Comparison of ENCODE assay signal across 11 cellular contexts in the genomic region with DNA sequence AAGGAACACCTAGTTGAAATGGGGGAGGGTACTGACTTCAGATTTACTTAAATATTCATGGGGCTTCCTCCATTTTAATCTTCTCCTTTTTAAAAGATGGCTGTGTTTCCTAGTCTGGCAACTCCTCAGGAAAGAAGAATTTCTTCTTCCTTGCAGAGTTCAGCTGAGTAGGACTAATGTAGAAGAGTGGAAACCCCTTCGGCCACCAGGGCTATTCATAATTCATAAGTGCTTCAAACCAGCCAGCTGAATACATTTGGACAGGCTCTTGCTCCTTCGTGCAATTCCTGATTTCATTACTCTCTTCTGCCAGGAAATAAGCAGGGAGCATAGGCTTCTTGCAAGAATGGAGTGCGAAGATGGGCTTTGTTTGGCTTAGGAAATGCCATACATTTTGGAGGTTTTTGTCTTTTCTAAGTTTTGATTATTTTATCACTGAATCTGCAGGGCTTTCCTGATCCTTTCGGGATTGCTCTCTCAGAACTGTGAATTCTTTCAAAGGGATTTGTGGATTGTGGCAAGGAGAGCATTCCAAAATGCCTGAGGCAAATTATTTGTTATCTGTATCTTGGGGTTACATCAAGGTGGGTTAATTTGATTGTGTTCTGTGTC.
DNase-seq lines count a peak whose midpoint lies in the region; ATAC-seq and TF ChIP-seq lines count a peak whose summit lies in the region.
"Had no signal": no experiment of that assay in that cellular context is flagged by ENCODE, and none has a peak within 500 bp of the region (broad histone marks: within the 10 kb centered on the region; RNA-seq: fewer than 3 reads in every experiment).

No MANE protein-coding gene starts in this region.

- in situ Hi-C loops in transverse colon (cut with MboI; ENCODE audit: low pct_ligation_motif_present in 1 of 4, low pct_unique_long_range_greater_than_20kb in 1 of 4, low sequenced_read_pairs in 3 of 4): no loop called here

- H3K27me3 ChIP-seq in transverse colon: no peaks in the 10 kb centered on the region
- H3K27me3 ChIP-seq: BLaER1 had no signal

- TF ChIP-seq CTCF in brain (conservative IDR thresholded peaks at IDR 0.05): peak in 1 of 2 experiments; percentile 25
- peak in 1 of 5 experiments; percentile 9 for TF ChIP-seq CTCF in transverse colon (IDR thresholded peaks at IDR 0.05)

- peaks cover 43% of the 10 kb centered on the region for H3K36me3 Mint-ChIP-seq in activated naive CD4-positive, alpha-beta T cell treated with anti-CD3 and anti-CD28 coated beads, Interleukin-2, amount 50 U/mL, for 24 hours
- H3K36me3 Mint-ChIP-seq in brain: no peaks in the 10 kb centered on the region

- TF ChIP-seq EP300 in transverse colon (IDR thresholded peaks at IDR 0.05; ENCODE audit: low read depth): no peak

- 60 to 61% methylated on average over 4 of the region's 4 CpGs for WGBS in transverse colon (ENCODE audit: low coverage in 1 of 2), 2 donors

- peak overlapping the region; percentile 65 for H3K27ac Mint-ChIP-seq in activated naive CD4-positive, alpha-beta T cell treated with anti-CD3 and anti-CD28 coated beads, Interleukin-2, amount 50 U/mL, for 24 hours
- H3K27ac Mint-ChIP-seq in brain: peak overlapping the region; percentile 93 to 98 (median 94)

- peak overlapping the region; percentile 44 for H3K4me3 Mint-ChIP-seq in activated naive CD4-positive, alpha-beta T cell treated with anti-CD3 and anti-CD28 coated beads, Interleukin-2, amount 50 U/mL, for 24 hours
- peak overlapping the region; percentile 82 to 90 (median 84) for H3K4me3 Mint-ChIP-seq in brain

- DNase-seq in activated naive CD4-positive, alpha-beta T cell (lab: John Stamatoyannopoulos, UW): no peak
- DNase-seq in iris pigment epithelial cell (ENCODE audit: low read depth) (peak; percentile 47), transverse colon (no peak), NCI-H1930 (lab: John Stamatoyannopoulos, UW) (no peak)
- DNase-seq in activated CD4-positive, alpha-beta T cell treated with anti-CD3 and anti-CD28 coated beads for 4 hours: no peak
- DNase-seq: kidney had no signal

- H3K27ac ChIP-seq in transverse colon: peak overlapping the region in 3 of 4 donors; percentile 0 to 33 (median 15)
- H3K27ac ChIP-seq: BLaER1, KMS-11 had no signal

- no peak overlapping the region for H3K4me3 ChIP-seq in transverse colon
- H3K4me3 ChIP-seq: BLaER1 had no signal

- no peaks in the 10 kb centered on the region for H3K9me3 ChIP-seq in transverse colon
- H3K9me3 ChIP-seq: BLaER1 had no signal

- H3K27me3 Mint-ChIP-seq in activated naive CD4-positive, alpha-beta T cell treated with anti-CD3 and anti-CD28 coated beads, Interleukin-2, amount 50 U/mL, for 24 hours: no peaks in the 10 kb centered on the region
- peaks cover 3% of the 10 kb centered on the region for H3K27me3 Mint-ChIP-seq in brain

- peaks cover 0 to 59% (median 10%) of the 10 kb centered on the region in 4 donors for H3K4me1 ChIP-seq in transverse colon

- peaks cover 97% of the 10 kb centered on the region for H3K4me1 Mint-ChIP-seq in activated naive CD4-positive, alpha-beta T cell treated with anti-CD3 and anti-CD28 coated beads, Interleukin-2, amount 50 U/mL, for 24 hours
- peaks cover 100% of the 10 kb centered on the region for H3K4me1 Mint-ChIP-seq in brain

- no peak for TF ChIP-seq POLR2A in transverse colon (IDR thresholded peaks at IDR 0.05)

- H3K9me3 Mint-ChIP-seq in activated naive CD4-positive, alpha-beta T cell treated with anti-CD3 and anti-CD28 coated beads, Interleukin-2, amount 50 U/mL, for 24 hours: no peaks in the 10 kb centered on the region
- no peaks in the 10 kb centered on the region for H3K9me3 Mint-ChIP-seq in brain

- intact Hi-C loops in transverse colon (cut with DNase I; ENCODE audit: low total_unique reads): no loop called here

- H3K36me3 ChIP-seq in transverse colon: no peaks in the 10 kb centered on the region
- H3K36me3 ChIP-seq: BLaER1 had no signal

- ATAC-seq in HG03457 (IDR thresholded peaks at IDR 0.05; ENCODE audit: unreplicated experiment): no peak
